Comparison of ENCODE assay signal across 26 cellular contexts in the genomic region with DNA sequence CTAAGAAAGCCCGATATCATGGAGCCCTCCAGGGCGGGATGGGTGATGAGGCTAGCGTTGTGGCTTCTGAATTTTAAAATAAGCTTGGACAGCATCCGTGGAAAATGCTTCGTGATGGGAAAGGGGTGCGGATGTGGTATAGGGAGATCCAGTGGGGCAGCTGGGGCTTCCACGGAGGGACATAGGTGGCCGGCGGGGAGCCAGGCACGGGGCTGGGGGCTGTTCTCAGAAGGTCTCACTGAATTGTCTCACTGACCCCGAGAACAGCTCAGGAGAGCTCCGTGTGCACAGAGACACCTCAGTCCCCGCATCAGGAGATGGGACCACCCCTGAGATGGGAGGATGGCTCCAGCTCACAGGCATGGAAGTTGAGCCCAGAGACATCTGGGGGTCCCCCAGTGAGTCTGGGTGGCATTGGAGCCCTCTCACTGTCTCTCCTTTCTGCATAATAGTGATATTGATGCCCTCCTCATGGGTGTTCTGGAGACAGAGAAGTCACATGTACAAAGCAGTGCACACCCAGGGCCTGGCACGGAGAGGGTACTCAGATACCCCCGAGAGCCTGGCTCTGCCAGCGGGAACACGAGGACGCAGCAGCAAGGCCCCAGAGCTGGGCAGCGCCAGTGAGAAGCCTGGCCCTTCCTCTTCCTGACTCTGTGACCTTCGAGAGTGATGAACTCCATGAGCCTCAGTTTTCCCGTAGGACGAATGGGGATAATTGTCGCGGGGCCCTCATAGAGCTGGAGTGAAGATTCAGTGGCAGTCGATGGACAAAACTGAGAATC.
"Had no signal": no experiment of that assay in that cellular context is flagged by ENCODE, and none has a peak within 500 bp of the region (broad histone marks: within the 10 kb centered on the region; RNA-seq: fewer than 3 reads in every experiment).

No MANE protein-coding gene starts in this region.

- H3K36me3 Mint-ChIP-seq: mesothelial cell of epicardium; naive thymus-derived CD4-positive, alpha-beta T cell had no signal

- H3K9me3 Mint-ChIP-seq: mesothelial cell of epicardium; naive thymus-derived CD4-positive, alpha-beta T cell; nephron; neural crest cell; stimulated activated effector memory CD8-positive, alpha-beta T cell treated with anti-CD3 and anti-CD28 coated beads, Interleukin-12 subunit alpha, Interleukin-12 subunit beta, amount 100 ng/mL, for 72 hours; stimulated activated naive CD8-positive, alpha-beta T cell treated with anti-CD3 and anti-CD28 coated beads, Interleukin-15, Interleukin-2, amounts not matched to agents 100 ng/mL and 50 ng/mL, for 24 hours had no signal

- H3K27me3 ChIP-seq: hepatocyte, ovary, right atrium auricular region, sigmoid colon had no signal

- H3K4me1 Mint-ChIP-seq: mesothelial cell of epicardium; naive thymus-derived CD4-positive, alpha-beta T cell had no signal

- DNase-seq: heart right ventricle; islet precursor cell; left ventricle myocardium inferior; mesendoderm; naive thymus-derived CD4-positive, alpha-beta T cell; ovary; sigmoid colon; small intestine; spleen; stimulated activated CD4-positive, alpha-beta T cell treated with anti-CD3 and anti-CD28 coated beads, Interleukin-4, amount 100 ng/mL, for 24 hours; stimulated activated naive CD4-positive, alpha-beta T cell; tibial artery; trophoblast cell; upper lobe of right lung had no signal

- H3K4me3 Mint-ChIP-seq: mesothelial cell of epicardium; naive thymus-derived CD4-positive, alpha-beta T cell; nephron; neural crest cell; stimulated activated effector memory CD8-positive, alpha-beta T cell treated with anti-CD3 and anti-CD28 coated beads, Interleukin-12 subunit alpha, Interleukin-12 subunit beta, amount 100 ng/mL, for 72 hours; stimulated activated naive CD8-positive, alpha-beta T cell treated with anti-CD3 and anti-CD28 coated beads, Interleukin-15, Interleukin-2, amounts not matched to agents 100 ng/mL and 50 ng/mL, for 24 hours had no signal

- FAIRE-seq: small intestine, urothelium cell line had no signal

- H2AFZ ChIP-seq: hepatocyte had no signal

- H3K36me3 ChIP-seq: heart right ventricle, left ventricle myocardium inferior, ovary, right atrium auricular region, sigmoid colon, spleen, suprapubic skin, thoracic aorta, tibial artery, upper lobe of right lung had no signal

- H3K4me3 ChIP-seq: heart right ventricle, hepatocyte, left ventricle myocardium inferior, lung, ovary, right atrium auricular region, sigmoid colon, spleen, suprapubic skin, thoracic aorta, tibial artery, upper lobe of right lung had no signal

- H3K27ac Mint-ChIP-seq: mesothelial cell of epicardium; naive thymus-derived CD4-positive, alpha-beta T cell; progenitor cell of endocrine pancreas; stimulated activated effector memory CD8-positive, alpha-beta T cell treated with anti-CD3 and anti-CD28 coated beads, Interleukin-12 subunit alpha, Interleukin-12 subunit beta, amount 100 ng/mL, for 72 hours; stimulated activated naive CD8-positive, alpha-beta T cell treated with anti-CD3 and anti-CD28 coated beads, Interleukin-15, Interleukin-2, amounts not matched to agents 100 ng/mL and 50 ng/mL, for 24 hours had no signal

- H3K4me2 ChIP-seq: hepatocyte had no signal

- H3K9me3 ChIP-seq: heart right ventricle, left ventricle myocardium inferior, ovary, right atrium auricular region, sigmoid colon, spleen, suprapubic skin, thoracic aorta, tibial artery, upper lobe of right lung had no signal

- ATAC-seq: heart right ventricle; naive thymus-derived CD4-positive, alpha-beta T cell; stimulated activated effector memory CD8-positive, alpha-beta T cell treated with anti-CD3 and anti-CD28 coated beads, Interleukin-12 subunit alpha, Interleukin-12 subunit beta, amount 100 ng/mL, for 72 hours; upper lobe of right lung had no signal

- H3K4me1 ChIP-seq: heart right ventricle, left ventricle myocardium inferior, right atrium auricular region, sigmoid colon, spleen, suprapubic skin, upper lobe of right lung had no signal

- H3K27ac ChIP-seq: heart right ventricle, hepatocyte, left ventricle myocardium inferior, ovary, right atrium auricular region, sigmoid colon, spleen, suprapubic skin, thoracic aorta, tibial artery, upper lobe of right lung had no signal

- H3K79me2 ChIP-seq: hepatocyte had no signal
